Comparison of ENCODE assay signal across 10 cellular contexts in genomic region chr2:54604771-54605350, GRCh38.
DNase-seq lines count a peak whose midpoint lies in the region; ATAC-seq and TF ChIP-seq lines count a peak whose summit lies in the region.
"Had no signal": no experiment of that assay in that cellular context is flagged by ENCODE, and none has a peak within 500 bp of the region (broad histone marks: within the 10 kb centered on the region; RNA-seq: fewer than 3 reads in every experiment).

No MANE protein-coding gene starts in this region.

- TF ChIP-seq CTCF in lung (IDR thresholded peaks at IDR 0.05; ENCODE audit: control extremely low read depth, extremely low read depth) (no peak), thoracic aorta (IDR thresholded peaks at IDR 0.05) (no peak)

- peak overlapping the region; percentile 59 for H3K27ac Mint-ChIP-seq in activated naive CD4-positive, alpha-beta T cell treated with anti-CD3 and anti-CD28 coated beads, Interleukin-2, amount 10 ng/mL, durations not matched to agents 7 days and 5 days

- peaks cover 91% of the 10 kb centered on the region for H3K4me1 Mint-ChIP-seq in activated naive CD4-positive, alpha-beta T cell treated with anti-CD3 and anti-CD28 coated beads, Interleukin-2, amount 10 ng/mL, durations not matched to agents 7 days and 5 days

- no peak overlapping the region for H3K4me3 ChIP-seq in lung
- no peak overlapping the region for H3K4me3 ChIP-seq in thoracic aorta

- 10 to 36% methylated on average over 12 of the region's 12 CpGs for WGBS in lung, 2 donors

- H3K36me3 ChIP-seq in lung (ENCODE audit: control insufficient read depth in 2 of 2, insufficient read depth in 2 of 2, low read length in 2 of 2) = peaks cover 0 to 4% of the 10 kb centered on the region in 2 donors
- no peaks in the 10 kb centered on the region for H3K36me3 ChIP-seq in thoracic aorta

- peaks cover 56% of the 10 kb centered on the region for H3K36me3 Mint-ChIP-seq in activated naive CD4-positive, alpha-beta T cell treated with anti-CD3 and anti-CD28 coated beads, Interleukin-2, amount 10 ng/mL, durations not matched to agents 7 days and 5 days

- H3K4me1 ChIP-seq in lung (ENCODE audit: control insufficient read depth in 2 of 2, insufficient read depth in 2 of 2, low read length in 2 of 2) = peaks cover 29 to 81% of the 10 kb centered on the region in 2 donors
- H3K4me1 ChIP-seq in thoracic aorta (ENCODE audit: control insufficient read depth in 1 of 2, low read depth in 2 of 2) = peaks cover 50 to 71% of the 10 kb centered on the region in 2 donors

- H3K27me3 Mint-ChIP-seq in activated naive CD4-positive, alpha-beta T cell treated with anti-CD3 and anti-CD28 coated beads, Interleukin-2, amount 10 ng/mL, durations not matched to agents 7 days and 5 days = no peaks in the 10 kb centered on the region

- CTCF ChIA-PET in activated naive CD4-positive, alpha-beta T cell treated with anti-CD3 and anti-CD28 coated beads, Interleukin-2, amount 10 ng/mL, durations not matched to agents 7 days and 5 days (lab: Charles Lee) = interaction anchor here (0.8 to 1.9 kb wide), 8 partner anchors 11 to 498 kb away, joined by 3 to 17 read pairs (median 4); no protein-coding TSS in a partner anchor

- H3K27ac ChIP-seq in lung (ENCODE audit: low read depth in 1 of 2, low read length in 1 of 2) (peak overlapping the region; percentile 6 to 18), thoracic aorta (peak overlapping the region; percentile 60 to 64)

- peak overlapping the region; percentile 4 for H3K4me3 Mint-ChIP-seq in activated naive CD4-positive, alpha-beta T cell treated with anti-CD3 and anti-CD28 coated beads, Interleukin-2, amount 10 ng/mL, durations not matched to agents 7 days and 5 days

- ATAC-seq in lung (ENCODE audit: insufficient read depth, low FRiP score) (no peak), thoracic aorta (ENCODE audit: insufficient number of reproducible peaks, low FRiP score, low read depth) (no peak)

- no peaks in the 10 kb centered on the region for H3K27me3 ChIP-seq in lung (ENCODE audit: control insufficient read depth, insufficient read depth)
- H3K27me3 ChIP-seq in thoracic aorta (replicated peaks; ENCODE audit: insufficient read depth) = no peaks in the 10 kb centered on the region

- DNase-seq in activated naive CD4-positive, alpha-beta T cell treated with anti-CD3 and anti-CD28 coated beads, Interleukin-2, amount 10 ng/mL, durations not matched to agents 7 days and 5 days = peak; percentile 28
- DNase-seq in activated naive CD4-positive, alpha-beta T cell treated with Interleukin-2 at 50 U/mL for 16 hours = no peak
- peak; percentile 34 for DNase-seq in activated naive CD4-positive, alpha-beta T cell treated with anti-CD3 and anti-CD28 coated beads, Interleukin-2, amount 50 U/mL, for 16 hours
- no peak for DNase-seq in lung (ENCODE audit: low spot score)
- no peak for DNase-seq in thoracic aorta (ENCODE audit: low spot score)
- DNase-seq in posterior vena cava (ENCODE audit: low spot score) = no peak
- DNase-seq in H4 (ENCODE audit: low spot score) = no peak
- DNase-seq in dedifferentiated amniotic fluid mesenchymal stem cell (ENCODE audit: extremely low spot score) = no peak
- DNase-seq: midbrain, NCI-H187 treated with DMSO at 0.1 percent for 48 hours had no signal

- intact Hi-C loops in posterior vena cava (cut with DNase I) = no loop called here

- no peaks in the 10 kb centered on the region for H3K9me3 ChIP-seq in lung (ENCODE audit: control insufficient read depth in 2 of 2, insufficient read depth in 1 of 2, low read length in 1 of 2)
- H3K9me3 ChIP-seq in thoracic aorta = no peaks in the 10 kb centered on the region

- no peaks in the 10 kb centered on the region for H3K9me3 Mint-ChIP-seq in activated naive CD4-positive, alpha-beta T cell treated with anti-CD3 and anti-CD28 coated beads, Interleukin-2, amount 10 ng/mL, durations not matched to agents 7 days and 5 days

Comparison
In these comparisons a context has a peak if more than half of its experiments do, and no peak if none do; other contexts are left out.
1. DNase-seq: peak in activated naive CD4-positive, alpha-beta T cell treated with anti-CD3 and anti-CD28 coated beads, Interleukin-2, amount 10 ng/mL, durations not matched to agents 7 days and 5 days (single experiment) and activated naive CD4-positive, alpha-beta T cell treated with anti-CD3 and anti-CD28 coated beads, Interleukin-2, amount 50 U/mL, for 16 hours (single experiment); none in activated naive CD4-positive, alpha-beta T cell treated with Interleukin-2 at 50 U/mL for 16 hours (single experiment), lung (single experiment), thoracic aorta (single experiment), posterior vena cava (single experiment), H4 (single experiment) and dedifferentiated amniotic fluid mesenchymal stem cell (single experiment).